In the genomic region with DNA sequence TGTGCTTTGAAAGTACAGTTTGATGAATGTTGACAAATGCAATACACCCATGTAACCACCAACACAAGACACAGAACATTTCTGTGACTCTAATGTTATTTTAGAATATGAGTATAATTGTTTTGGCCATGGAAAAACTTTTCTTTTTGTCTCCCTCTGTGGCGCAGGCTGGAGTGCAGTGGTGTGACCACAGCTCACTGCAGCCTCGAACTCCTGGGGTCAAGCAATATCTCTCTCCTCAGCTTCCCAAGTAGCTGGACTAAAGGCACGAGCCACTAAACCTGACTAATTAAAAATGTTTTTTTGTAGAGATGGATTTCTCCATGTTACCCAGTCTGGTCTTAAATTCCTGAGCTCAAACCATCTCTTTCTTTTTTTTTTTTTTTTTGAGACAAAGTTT, we compare ENCODE assay signal across 22 cellular contexts.
"Had no signal": no experiment of that assay in that cellular context is flagged by ENCODE, and none has a peak within 500 bp of the region (broad histone marks: within the 10 kb centered on the region; RNA-seq: fewer than 3 reads in every experiment).

No MANE protein-coding gene starts in this region.

- H3K9ac ChIP-seq: parathyroid adenoma had no signal

- H3K79me2 ChIP-seq: parathyroid adenoma had no signal

- H3K4me3 ChIP-seq: colonic mucosa, esophagus squamous epithelium, gastroesophageal sphincter, left ventricle myocardium inferior, lower lobe of right lung, suprapubic skin, thyroid gland, uterus had no signal

- H2AFZ ChIP-seq: parathyroid adenoma had no signal

- H3K27ac Mint-ChIP-seq: memory B cell; natural killer cell treated with Interleukin-12 subunit alpha and Interleukin-12 subunit beta and Interleukin-15 and Interleukin-18, amount 100 ng/mL, for 72 hours; type B pancreatic cell had no signal

- H3K4me3 Mint-ChIP-seq: memory B cell; natural killer cell treated with Interleukin-12 subunit alpha and Interleukin-12 subunit beta and Interleukin-15 and Interleukin-18, amount 100 ng/mL, for 72 hours; type B pancreatic cell had no signal

- H3K9me3 ChIP-seq: colonic mucosa, esophagus squamous epithelium, gastroesophageal sphincter, left ventricle myocardium inferior, lower lobe of right lung, suprapubic skin, thyroid gland, uterus had no signal

- H3K27me3 ChIP-seq: colonic mucosa, esophagus squamous epithelium, thyroid gland, uterus had no signal

- ATAC-seq: gastroesophageal sphincter; lower lobe of right lung; natural killer cell treated with Interleukin-12 subunit alpha and Interleukin-12 subunit beta and Interleukin-15 and Interleukin-18, amount 100 ng/mL, for 72 hours had no signal

- H3K27me3 Mint-ChIP-seq: type B pancreatic cell had no signal

- DNase-seq: colonic mucosa; effector memory CD4-positive, alpha-beta T cell; esophagus squamous epithelium; foreskin fibroblast; glutamatergic neuron; left ventricle myocardium inferior; lower lobe of right lung; midbrain; occipital lobe; small intestine; stimulated activated CD4-positive, alpha-beta T cell treated with anti-CD3 and anti-CD28 coated beads, Interleukin-2, amount 100 ng/mL, for 48 hours; stimulated activated naive CD4-positive, alpha-beta T cell treated with Interleukin-2 at 50 U/mL for 16 hours; thyroid gland; uterus had no signal

- H3K4me1 Mint-ChIP-seq: memory B cell had no signal

- H3K27ac ChIP-seq: colonic mucosa, epithelial cell of prostate, esophagus squamous epithelium, gastroesophageal sphincter, left ventricle myocardium inferior, lower lobe of right lung, parathyroid adenoma, suprapubic skin, thyroid gland, uterus had no signal

- FAIRE-seq: keratinocyte, small intestine had no signal

- H3K36me3 Mint-ChIP-seq: memory B cell; natural killer cell treated with Interleukin-12 subunit alpha and Interleukin-12 subunit beta and Interleukin-15 and Interleukin-18, amount 100 ng/mL, for 72 hours; type B pancreatic cell had no signal

- H3K36me3 ChIP-seq: colonic mucosa, esophagus squamous epithelium, gastroesophageal sphincter, left ventricle myocardium inferior, lower lobe of right lung, suprapubic skin, thyroid gland, uterus had no signal

- H3K4me1 ChIP-seq: colonic mucosa, esophagus squamous epithelium, gastroesophageal sphincter, left ventricle myocardium inferior, lower lobe of right lung, parathyroid adenoma, suprapubic skin, thyroid gland, uterus had no signal

- H3K9me3 Mint-ChIP-seq: memory B cell; natural killer cell treated with Interleukin-12 subunit alpha and Interleukin-12 subunit beta and Interleukin-15 and Interleukin-18, amount 100 ng/mL, for 72 hours; type B pancreatic cell had no signal
